9 cellular contexts compared by ENCODE assay signal in genomic region chr1:167937709-167938010, GRCh38. TPM values are rescaled to one million over a fixed set of nuclear protein-coding genes. Genes with fewer than 3 reads are reported as not detected.
DNase-seq lines count a peak whose midpoint lies in the region; ATAC-seq and TF ChIP-seq lines count a peak whose summit lies in the region.
"Had no signal": no experiment of that assay in that cellular context is flagged by ENCODE, and none has a peak within 500 bp of the region (broad histone marks: within the 10 kb centered on the region; RNA-seq: fewer than 3 reads in every experiment).

No MANE protein-coding gene starts in this region.

- H3K4me1 Mint-ChIP-seq in H9 (peaks cover 19 to 24% of the 10 kb centered on the region in 2 experiments), WTC11 (peaks cover 29% of the 10 kb centered on the region)

- H3K23ac ChIP-seq in H9 (ENCODE audit: insufficient read length, low read depth, low read length), result no peak overlapping the region

- H2BK15ac ChIP-seq in H9 (ENCODE audit: low read depth, low read length), result no peak overlapping the region

- no CpG with 5 or more reads among the region's 5 CpGs for WGBS in H9 (ENCODE audit: extremely low coverage, insufficient read length, low lambda C conversion rate)
- WGBS in gastroesophageal sphincter (ENCODE audit: low coverage in 1 of 2), 2 donors, result 0% methylated on average over 1 to 5 of the region's 5 CpGs

- no peaks in the 10 kb centered on the region for H3K79me1 ChIP-seq in H9 (ENCODE audit: insufficient read depth, low read depth, low read length, poor library complexity, severe bottlenecking)

- peak overlapping the region; percentile 93 for H3K9ac ChIP-seq in H9 (ENCODE audit: extremely low read depth, insufficient read length, low read length)
- peak overlapping the region; percentile 95 for H3K9ac ChIP-seq in skeletal muscle satellite cell (ENCODE audit: low read depth, low read length)

- H3K4me2 ChIP-seq in H9 (ENCODE audit: insufficient read depth, insufficient read length, low read length) (peak overlapping the region; percentile 74), skeletal muscle satellite cell (ENCODE audit: low read length) (peak overlapping the region; percentile 95)

- no peak overlapping the region for H2BK20ac ChIP-seq in H9 (ENCODE audit: low read depth, low read length, poor library complexity, severe bottlenecking)

- no peak for TF ChIP-seq POLR2A in gastroesophageal sphincter (IDR thresholded peaks at IDR 0.05)

- TF ChIP-seq EP300 in gastroesophageal sphincter (IDR thresholded peaks at IDR 0.05), result no peak

- no peak overlapping the region for H3K14ac ChIP-seq in H9 (ENCODE audit: insufficient read depth, low read length)

- H3T11ph ChIP-seq in H9 (ENCODE audit: low read length), result no peak overlapping the region

- H3K4me3 ChIP-seq in gastroesophageal sphincter (peak overlapping the region; percentile 95 to 100), skeletal muscle satellite cell (ENCODE audit: low read length) (peak overlapping the region; percentile 69)

- H3K4me1 ChIP-seq in H9 (ENCODE audit: insufficient read depth, low read length) (0 out of 2 replicates have a peak, but pooled peaks cover 3% of the 10 kb centered on the region), gastroesophageal sphincter (peaks cover 0 to 65% (median 7%) of the 10 kb centered on the region in 3 donors), skeletal muscle satellite cell (ENCODE audit: control insufficient read depth, insufficient read depth, low read length) (peaks cover 19% of the 10 kb centered on the region)

- H2AK5ac ChIP-seq in H9 (ENCODE audit: insufficient read length, low read length), result no peak overlapping the region

- DNase-seq in H9, result no peak
- DNase-seq in WTC11 (ENCODE audit: low spot score), result no peak
- no peak for DNase-seq in NCI-H524 (lab: John Stamatoyannopoulos, UW)
- DNase-seq in NCI-H2029 (lab: John Stamatoyannopoulos, UW), result no peak
- no peak for DNase-seq in globus pallidus (ENCODE audit: low spot score)
- DNase-seq: activated gamma-delta T cell had no signal

- no peaks in the 10 kb centered on the region for H3K27me3 Mint-ChIP-seq in H9 (ENCODE audit: low read depth)
- no peaks in the 10 kb centered on the region for H3K27me3 Mint-ChIP-seq in WTC11 (ENCODE audit: low read depth)

- H4K20me1 ChIP-seq in H9 (ENCODE audit: control insufficient read depth, insufficient read depth, insufficient read length), result no peaks in the 10 kb centered on the region

- peak overlapping the region; percentile 37 for H3K27ac ChIP-seq in H9 (ENCODE audit: insufficient read length, low read depth, low read length)
- peak overlapping the region; percentile 89 to 99 (median 98) for H3K27ac ChIP-seq in gastroesophageal sphincter

- H3K27me3 ChIP-seq in H9 (ENCODE audit: insufficient read depth, low read length) (no peaks in the 10 kb centered on the region), gastroesophageal sphincter (no peaks in the 10 kb centered on the region), skeletal muscle satellite cell (ENCODE audit: control insufficient read depth, insufficient read depth, low read length) (no peaks in the 10 kb centered on the region)

- ATAC-seq in WTC11, result no peak
- ATAC-seq in gastroesophageal sphincter, result no peak
- no peak for ATAC-seq in GM21360 (IDR thresholded peaks at IDR 0.05; ENCODE audit: unreplicated experiment)

- peak overlapping the region; percentile 97 to 100 (median 97) for H3K27ac Mint-ChIP-seq in H9
- H3K27ac Mint-ChIP-seq in WTC11, result peak overlapping the region; percentile 99

- H2AFZ ChIP-seq in H9 (ENCODE audit: low read length), result no peak overlapping the region

- no peak overlapping the region for H4K8ac ChIP-seq in H9 (replicated peaks; ENCODE audit: insufficient read length, low read depth, low read length)

- no peak overlapping the region for H2BK5ac ChIP-seq in H9 (ENCODE audit: insufficient read length, low read length)

- H3K18ac ChIP-seq in H9 (ENCODE audit: insufficient read length, low read depth, low read length), result peak overlapping the region; percentile 10

- TF ChIP-seq CTCF in H9 (conservative IDR thresholded peaks at IDR 0.05) (no peak), WTC11 (IDR thresholded peaks at IDR 0.05) (no peak), gastroesophageal sphincter (IDR thresholded peaks at IDR 0.05) (no peak)

- peaks cover 0 to 3% of the 10 kb centered on the region in 2 experiments; a peak in 1 of 5 replicates for H3K9me3 Mint-ChIP-seq in H9
- H3K9me3 Mint-ChIP-seq in WTC11, result no peaks in the 10 kb centered on the region

- peak overlapping the region; percentile 88 to 97 for H3K4me3 Mint-ChIP-seq in H9
- peak overlapping the region; percentile 92 for H3K4me3 Mint-ChIP-seq in WTC11

- POLR2A ChIA-PET in WTC11 (lab: Charles Lee), result interaction anchor here (0.7 to 0.9 kb wide), 2 partner anchors 10 to 145 kb away, joined by 3 to 4 read pairs; no protein-coding TSS in a partner anchor

- no peak overlapping the region for H4K91ac ChIP-seq in H9 (ENCODE audit: insufficient read length, low read depth, low read length)

- no peaks in the 10 kb centered on the region for H3K9me3 ChIP-seq in H9 (ENCODE audit: control insufficient read depth, low read depth, low read length)
- H3K9me3 ChIP-seq in gastroesophageal sphincter, result no peaks in the 10 kb centered on the region
- H3K9me3 ChIP-seq in skeletal muscle satellite cell (replicated peaks; ENCODE audit: low read length), result no peaks in the 10 kb centered on the region

- H2BK120ac ChIP-seq in H9 (ENCODE audit: low read depth, low read length, poor library complexity, severe bottlenecking), result no peak overlapping the region

- H2BK12ac ChIP-seq in H9 (ENCODE audit: insufficient read length, low read depth, low read length), result no peak overlapping the region

- no peak overlapping the region for H3K56ac ChIP-seq in H9 (ENCODE audit: insufficient read length, low read depth, low read length)

- H3K36me3 Mint-ChIP-seq in H9 (ENCODE audit: insufficient read depth in 1 of 3, low read depth in 3 of 3), result peaks cover 0 to 14% (median 6%) of the 10 kb centered on the region in 3 experiments; a peak in 6 of 7 replicates
- H3K36me3 Mint-ChIP-seq in WTC11, result peaks cover 4% of the 10 kb centered on the region

- no peak overlapping the region for H3K4ac ChIP-seq in H9 (ENCODE audit: low read depth, low read length)

- CTCF ChIA-PET in WTC11 (lab: Charles Lee), result interaction anchor here (3.1 kb wide), 1 partner anchor 145 kb away, joined by 10 read pairs; no protein-coding TSS in a partner anchor

- H4K5ac ChIP-seq in H9 (ENCODE audit: insufficient read length, low read depth, low read length), result no peak overlapping the region

- peaks cover 11% of the 10 kb centered on the region for H3K23me2 ChIP-seq in H9 (ENCODE audit: insufficient read length, low read depth, low read length, poor library complexity, severe bottlenecking)

- H3K79me2 ChIP-seq in H9 (ENCODE audit: insufficient read depth, low read length), result peaks cover 7% of the 10 kb centered on the region; the same call in 1 of the 2 replicates

- H3K36me3 ChIP-seq in gastroesophageal sphincter, result no peaks in the 10 kb centered on the region
- peaks cover 5% of the 10 kb centered on the region for H3K36me3 ChIP-seq in skeletal muscle satellite cell (ENCODE audit: insufficient read depth, low read length)

TF ChIP-seq in WTC11, 78 proteins besides CTCF, POLR2A, EP300 and RAD21 (continues in another document):
- no peak for TF ChIP-seq AR (CRISPR knock-in tag; IDR thresholded peaks at IDR 0.05)

RNA-seq across cellular contexts. Expression of gene MPC2, which starts 0.8 kb away (rescaled TPM):
- total RNA-seq in H9 (2021), result 32.9 and 33.8 TPM in 2 replicates
- 35.2 to 42.8 TPM (median 36.9 TPM) in 3 replicates for total RNA-seq in WTC11 (2021)
- total RNA-seq in gastroesophageal sphincter, result 100 to 1,000 TPM in 1 of 4 donors, 10 to 100 TPM in 3; 43.8 to 102 (median 58.5) TPM
- 41.6 and 42.8 TPM in 2 replicates for total RNA-seq in skeletal muscle satellite cell (2012; rRNA removed)

RNA-seq across cellular contexts. Expression of gene DCAF6, which starts 1.2 kb away (rescaled TPM):
- total RNA-seq in H9 (2021) (15.8 and 16.0 TPM in 2 replicates), WTC11 (2021) (13.5 to 17.4 TPM (median 16.1 TPM) in 3 replicates), gastroesophageal sphincter (100 to 1,000 TPM in 3 of 4 donors, 10 to 100 TPM in 1; 99.6 to 137 (median 115) TPM)
- total RNA-seq in skeletal muscle satellite cell (2012; rRNA removed), result 42.6 and 52.7 TPM in 2 replicates

RNA-seq across cellular contexts. Expression of gene ADCY10, which starts 23.7 kb away (rescaled TPM):
- total RNA-seq in H9 (2021) (0.20 TPM in 1 of 2 replicates, not detected in the other), WTC11 (2021) (0.07 to 0.34 TPM in 2 of 3 replicates, not detected in the other), gastroesophageal sphincter (under 1 TPM in 2 of 4 donors, not detected in 2; 0.12 to 0.16 TPM)
- not detected in 2 replicates for total RNA-seq in skeletal muscle satellite cell (2012; rRNA removed)
